In the genomic region with DNA sequence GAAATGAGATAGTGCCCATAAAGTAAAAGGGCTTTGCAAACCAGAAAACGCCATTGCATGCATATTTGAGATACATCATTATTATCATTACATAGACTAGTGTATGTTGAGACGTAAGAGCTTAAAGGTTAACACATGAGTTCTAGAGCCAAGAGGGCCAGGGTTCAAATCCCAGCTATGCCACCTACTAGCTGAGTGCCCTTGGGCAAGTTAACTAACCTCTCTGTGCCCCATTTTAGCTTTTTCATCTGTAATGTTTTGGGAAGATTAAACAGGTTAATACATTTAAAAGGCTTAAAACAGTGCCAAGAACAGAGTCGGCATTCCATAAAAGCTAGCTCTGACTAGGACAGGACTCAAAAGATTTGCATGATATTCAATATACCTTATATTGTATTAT, we compare ENCODE assay signal across 27 cellular contexts.
"Had no signal": no experiment of that assay in that cellular context is flagged by ENCODE, and none has a peak within 500 bp of the region (broad histone marks: within the 10 kb centered on the region; RNA-seq: fewer than 3 reads in every experiment).

No MANE protein-coding gene starts in this region.

- H3K4me3 Mint-ChIP-seq: naive thymus-derived CD4-positive, alpha-beta T cell; natural killer cell; nephron; stimulated activated effector memory CD8-positive, alpha-beta T cell treated with anti-CD3 and anti-CD28 coated beads, Interleukin-12 subunit alpha, Interleukin-12 subunit beta, amount 100 ng/mL, for 72 hours; stimulated activated naive B cell treated with anti-CD40 and anti-IgM and Interleukin-4, amounts not matched to agents 10 μg/mL and 1 μg/mL and 100 μg/mL, for 72 hours; stimulated activated naive CD8-positive, alpha-beta T cell treated with anti-CD3 and anti-CD28 coated beads, Interleukin-15, Interleukin-2, amounts not matched to agents 100 ng/mL and 50 ng/mL, for 24 hours; type B pancreatic cell had no signal

- H3K36me3 ChIP-seq: ovary, right lobe of liver, sigmoid colon, stomach, thoracic aorta, tibial artery, transverse colon, upper lobe of right lung, uterus had no signal

- H3K27me3 Mint-ChIP-seq: stimulated activated naive B cell treated with anti-CD40 and anti-IgM and Interleukin-4, amounts not matched to agents 10 μg/mL and 1 μg/mL and 100 μg/mL, for 72 hours; stimulated activated naive CD8-positive, alpha-beta T cell treated with anti-CD3 and anti-CD28 coated beads, Interleukin-15, Interleukin-2, amounts not matched to agents 100 ng/mL and 50 ng/mL, for 24 hours had no signal

- H3K36me3 Mint-ChIP-seq: naive thymus-derived CD4-positive, alpha-beta T cell; natural killer cell; stimulated activated effector memory CD8-positive, alpha-beta T cell treated with anti-CD3 and anti-CD28 coated beads, Interleukin-12 subunit alpha, Interleukin-12 subunit beta, amount 100 ng/mL, for 72 hours; type B pancreatic cell had no signal

- H3K79me2 ChIP-seq: parathyroid adenoma had no signal

- H3K9me3 ChIP-seq: ovary, psoas muscle, right lobe of liver, sigmoid colon, stomach, thoracic aorta, tibial artery, transverse colon, upper lobe of right lung, uterus had no signal

- H3K27ac ChIP-seq: ovary, parathyroid adenoma, psoas muscle, right lobe of liver, sigmoid colon, stomach, thoracic aorta, tibial artery, transverse colon, upper lobe of right lung, uterus had no signal

- H2AFZ ChIP-seq: parathyroid adenoma had no signal

- ATAC-seq: naive thymus-derived CD4-positive, alpha-beta T cell; natural killer cell; psoas muscle; right cardiac atrium; right lobe of liver; stimulated activated effector memory CD8-positive, alpha-beta T cell treated with anti-CD3 and anti-CD28 coated beads, Interleukin-12 subunit alpha, Interleukin-12 subunit beta, amount 100 ng/mL, for 72 hours; stimulated activated naive B cell treated with anti-CD40 and anti-IgM and Interleukin-4, amounts not matched to agents 10 μg/mL and 1 μg/mL and 100 μg/mL, for 72 hours had no signal

- H3K9me3 Mint-ChIP-seq: naive thymus-derived CD4-positive, alpha-beta T cell; natural killer cell; nephron; stimulated activated effector memory CD8-positive, alpha-beta T cell treated with anti-CD3 and anti-CD28 coated beads, Interleukin-12 subunit alpha, Interleukin-12 subunit beta, amount 100 ng/mL, for 72 hours; stimulated activated naive B cell treated with anti-CD40 and anti-IgM and Interleukin-4, amounts not matched to agents 10 μg/mL and 1 μg/mL and 100 μg/mL, for 72 hours; stimulated activated naive CD8-positive, alpha-beta T cell treated with anti-CD3 and anti-CD28 coated beads, Interleukin-15, Interleukin-2, amounts not matched to agents 100 ng/mL and 50 ng/mL, for 24 hours; type B pancreatic cell had no signal

- H3K4me3 ChIP-seq: ovary, psoas muscle, right lobe of liver, sigmoid colon, stomach, thoracic aorta, tibial artery, transverse colon, upper lobe of right lung, uterus had no signal

- H3K27me3 ChIP-seq: ovary, right lobe of liver, sigmoid colon, tibial artery, transverse colon, upper lobe of right lung, uterus had no signal

- H3K4me1 ChIP-seq: parathyroid adenoma, psoas muscle, right lobe of liver, sigmoid colon, transverse colon, upper lobe of right lung, uterus had no signal

- DNase-seq: naive thymus-derived CD4-positive, alpha-beta T cell; natural killer cell; occipital lobe; ovary; psoas muscle; right lobe of liver; sigmoid colon; small intestine; stimulated activated CD4-positive, alpha-beta T cell treated with anti-CD3 and anti-CD28 coated beads, Interleukin-15, amount 100 ng/mL, for 24 hours; stimulated activated CD4-positive, alpha-beta T cell treated with anti-CD3 and anti-CD28 coated beads, Interleukin-2, amount 100 ng/mL, for 24 hours; stimulated activated CD4-positive, alpha-beta T cell treated with anti-CD3 and anti-CD28 coated beads, Interleukin-2, amount 100 ng/mL, for 48 hours; stimulated activated CD4-positive, alpha-beta T cell treated with anti-CD3 and anti-CD28 coated beads, Interleukin-4, amount 100 ng/mL, for 24 hours; stimulated activated naive B cell treated with anti-CD40 and anti-IgM and Interleukin-4, amounts not matched to agents 10 μg/mL and 1 μg/mL and 100 μg/mL, for 72 hours; stimulated activated naive CD4-positive, alpha-beta T cell treated with Interleukin-2 at 50 U/mL for 16 hours; stomach; tibial artery; transverse colon; upper lobe of right lung; uterus had no signal

- H3K9ac ChIP-seq: parathyroid adenoma had no signal

- H3K27ac Mint-ChIP-seq: natural killer cell; nephron; progenitor cell of endocrine pancreas; stimulated activated effector memory CD8-positive, alpha-beta T cell treated with anti-CD3 and anti-CD28 coated beads, Interleukin-12 subunit alpha, Interleukin-12 subunit beta, amount 100 ng/mL, for 72 hours; stimulated activated naive B cell treated with anti-CD40 and anti-IgM and Interleukin-4, amounts not matched to agents 10 μg/mL and 1 μg/mL and 100 μg/mL, for 72 hours; stimulated activated naive CD8-positive, alpha-beta T cell treated with anti-CD3 and anti-CD28 coated beads, Interleukin-15, Interleukin-2, amounts not matched to agents 100 ng/mL and 50 ng/mL, for 24 hours; type B pancreatic cell had no signal
